In the genomic region with DNA sequence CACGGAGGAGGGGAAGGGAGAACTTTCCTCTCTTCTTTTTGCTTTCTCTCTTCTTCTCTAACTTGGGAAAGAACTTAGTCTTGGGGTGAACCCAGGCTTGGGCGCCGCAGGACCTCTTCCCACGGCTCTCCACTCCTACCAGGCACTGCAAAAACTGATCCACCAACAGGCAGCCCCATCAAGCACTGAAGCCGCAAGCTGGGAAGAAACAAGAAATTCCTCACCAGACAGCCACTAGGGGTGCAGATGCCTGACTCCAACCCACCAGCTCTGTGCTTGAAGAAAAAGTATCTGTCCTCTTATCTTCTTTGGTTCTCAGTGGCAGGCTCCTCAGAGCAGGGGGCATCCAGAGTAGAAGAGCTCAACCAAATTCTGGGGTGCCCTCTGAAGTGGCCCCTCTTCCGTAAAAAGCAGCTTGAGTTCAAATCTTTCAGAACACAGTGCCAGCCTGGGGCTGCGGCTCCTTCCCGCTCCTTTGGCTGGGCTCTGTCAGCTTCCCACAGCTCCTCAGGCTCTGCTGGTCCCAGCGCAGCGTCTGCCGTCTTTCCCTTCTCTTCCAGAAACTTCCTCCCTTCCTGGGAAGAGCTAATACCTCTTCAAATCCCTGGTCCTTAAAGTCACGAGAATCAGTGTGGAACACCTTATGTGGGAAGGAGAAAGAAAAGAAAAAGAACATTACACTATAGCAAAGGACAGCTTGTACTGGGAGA, we compare ENCODE assay signal across 1 cellular context.
TF ChIP-seq lines count a peak whose summit lies in the region.

No MANE protein-coding gene starts in this region.

TF ChIP-seq in HCT116, 20 proteins besides CTCF, POLR2A, EP300 and RAD21 (continued from another document):
- TF ChIP-seq, protein P1, sequence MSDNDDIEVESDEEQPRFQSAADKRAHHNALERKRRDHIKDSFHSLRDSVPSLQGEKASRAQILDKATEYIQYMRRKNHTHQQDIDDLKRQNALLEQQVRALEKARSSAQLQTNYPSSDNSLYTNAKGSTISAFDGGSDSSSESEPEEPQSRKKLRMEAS (IDR thresholded peaks at IDR 0.05): no peak
- TF ChIP-seq EZH2 (IDR thresholded peaks at IDR 0.05) (no peak), EZH2phosphoT487 (IDR thresholded peaks at IDR 0.05; ENCODE audit: borderline replicate concordance) (no peak), JUND (IDR thresholded peaks at IDR 0.05) (no peak), POLR2AphosphoS5 (IDR thresholded peaks at IDR 0.05; ENCODE audit: low read depth, low read length) (no peak), ELF1 (IDR thresholded peaks at IDR 0.05; ENCODE audit: borderline replicate concordance, low read depth) (no peak), SIN3A (IDR thresholded peaks at IDR 0.05; ENCODE audit: low read depth) (no peak), SRF (IDR thresholded peaks at IDR 0.05; ENCODE audit: low read depth) (no peak), YY1 (IDR thresholded peaks at IDR 0.05; ENCODE audit: extremely low read depth, insufficient replicate concordance, low read depth, low read length) (no peak), ZNF274 (IDR thresholded peaks at IDR 0.05; ENCODE audit: low read depth, low read length) (no peak), TCF7L2 (IDR thresholded peaks at IDR 0.05; ENCODE audit: borderline replicate concordance, extremely low read depth, insufficient read depth, insufficient read length) (no peak), FOSL1 (IDR thresholded peaks at IDR 0.05; ENCODE audit: low read depth) (no peak)
- TF ChIP-seq, protein P2, sequence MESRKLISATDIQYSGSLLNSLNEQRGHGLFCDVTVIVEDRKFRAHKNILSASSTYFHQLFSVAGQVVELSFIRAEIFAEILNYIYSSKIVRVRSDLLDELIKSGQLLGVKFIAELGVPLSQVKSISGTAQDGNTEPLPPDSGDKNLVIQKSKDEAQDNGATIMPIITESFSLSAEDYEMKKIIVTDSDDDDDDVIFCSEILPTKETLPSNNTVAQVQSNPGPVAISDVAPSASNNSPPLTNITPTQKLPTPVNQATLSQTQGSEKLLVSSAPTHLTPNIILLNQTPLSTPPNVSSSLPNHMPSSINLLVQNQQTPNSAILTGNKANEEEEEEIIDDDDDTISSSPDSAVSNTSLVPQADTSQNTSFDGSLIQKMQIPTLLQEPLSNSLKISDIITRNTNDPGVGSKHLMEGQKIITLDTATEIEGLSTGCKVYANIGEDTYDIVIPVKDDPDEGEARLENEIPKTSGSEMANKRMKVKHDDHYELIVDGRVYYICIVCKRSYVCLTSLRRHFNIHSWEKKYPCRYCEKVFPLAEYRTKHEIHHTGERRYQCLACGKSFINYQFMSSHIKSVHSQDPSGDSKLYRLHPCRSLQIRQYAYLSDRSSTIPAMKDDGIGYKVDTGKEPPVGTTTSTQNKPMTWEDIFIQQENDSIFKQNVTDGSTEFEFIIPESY (IDR thresholded peaks at IDR 0.05; ENCODE audit: extremely low read depth, insufficient replicate concordance, low read length): no peak
- TF ChIP-seq, protein P3, sequence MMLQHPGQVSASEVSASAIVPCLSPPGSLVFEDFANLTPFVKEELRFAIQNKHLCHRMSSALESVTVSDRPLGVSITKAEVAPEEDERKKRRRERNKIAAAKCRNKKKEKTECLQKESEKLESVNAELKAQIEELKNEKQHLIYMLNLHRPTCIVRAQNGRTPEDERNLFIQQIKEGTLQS (IDR thresholded peaks at IDR 0.05): no peak
